Comparison of ENCODE assay signal across 8 cellular contexts in the genomic region with DNA sequence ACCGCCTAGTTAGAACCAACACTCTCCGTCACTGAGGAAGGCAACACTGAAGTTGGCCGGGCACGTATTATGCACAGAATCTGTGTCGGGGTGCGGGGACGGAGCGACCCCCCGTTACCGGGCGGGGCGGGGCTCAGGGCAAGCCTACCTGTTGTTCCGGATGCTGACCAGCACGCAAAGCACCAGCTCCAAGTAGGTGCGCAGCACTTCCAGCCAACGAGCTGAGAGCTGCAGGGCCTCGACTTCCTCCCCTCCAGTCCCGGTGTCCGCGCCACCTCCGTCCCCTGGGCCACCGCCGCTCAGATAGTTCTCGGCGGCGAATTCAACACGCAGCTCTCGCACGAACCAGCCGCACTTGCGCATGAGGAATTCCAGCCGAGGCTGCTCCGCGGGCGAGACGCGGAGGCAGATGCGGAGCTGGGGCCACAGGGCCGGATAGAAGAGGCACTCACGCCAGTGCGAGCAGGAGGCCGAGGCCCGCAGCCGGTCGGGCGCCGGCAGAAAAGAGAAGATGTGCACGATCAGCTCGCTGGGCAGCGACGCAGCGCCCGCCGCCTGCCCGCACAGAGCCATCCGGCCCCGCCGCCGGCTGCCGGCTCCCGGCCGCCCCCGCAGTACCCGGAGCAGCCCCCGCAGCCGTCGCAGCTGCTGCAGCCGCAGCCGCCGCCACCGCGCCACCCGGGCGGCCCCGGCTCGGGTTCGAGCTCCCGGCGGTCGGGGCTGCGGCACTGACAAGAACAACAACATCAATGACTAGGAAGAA. TPM values are rescaled to one million over a fixed set of nuclear protein-coding genes. Genes with fewer than 3 reads are reported as not detected.
DNase-seq lines count a peak whose midpoint lies in the region; ATAC-seq and TF ChIP-seq lines count a peak whose summit lies in the region.

No MANE protein-coding gene starts in this region.

- ATAC-seq in GM21526 (IDR thresholded peaks at IDR 0.05; ENCODE audit: low FRiP score, unreplicated experiment) = peak; percentile 20
- ATAC-seq in activated CD4-positive, alpha-beta T cell treated with anti-CD3 and anti-CD28 coated beads for 36 hours = peak; percentile 10
- no peak for ATAC-seq in lung (ENCODE audit: insufficient read depth, low FRiP score)

- WGBS in lung, 2 donors = 0 to 1% methylated on average over 73 to 81 of the region's 81 CpGs

- peak overlapping the region; percentile 100 for H3K4me3 ChIP-seq in lung

- POLR2A ChIA-PET in activated CD4-positive, alpha-beta T cell treated with anti-CD3 and anti-CD28 coated beads for 36 hours (lab: Charles Lee) = interaction anchor here (0.7 to 2.2 kb wide), 9 partner anchors 10 to 328 kb away, joined by 3 to 18 read pairs (median 3); partner anchors contain the start of genes GEMIN2, SEC23A and TRAPPC6B

- H3K27ac Mint-ChIP-seq in activated CD4-positive, alpha-beta T cell treated with anti-CD3 and anti-CD28 coated beads for 36 hours = peak overlapping the region; percentile 100
- peak overlapping the region; percentile 98 for H3K27ac Mint-ChIP-seq in dendritic cell treated with granulocyte-macrophage colony-stimulating factor and Interleukin-4, amounts not matched to agents 40 ng/mL and 50 ng/mL, for 4 days

- peaks cover 3% of the 10 kb centered on the region for H3K36me3 Mint-ChIP-seq in activated CD4-positive, alpha-beta T cell treated with anti-CD3 and anti-CD28 coated beads for 36 hours (ENCODE audit: low read depth)
- H3K36me3 Mint-ChIP-seq in dendritic cell treated with granulocyte-macrophage colony-stimulating factor and Interleukin-4, amounts not matched to agents 40 ng/mL and 50 ng/mL, for 4 days (ENCODE audit: low read depth) = peaks cover 16% of the 10 kb centered on the region

- H3K4me1 Mint-ChIP-seq in activated CD4-positive, alpha-beta T cell treated with anti-CD3 and anti-CD28 coated beads for 36 hours = peaks cover 43% of the 10 kb centered on the region
- peaks cover 39% of the 10 kb centered on the region for H3K4me1 Mint-ChIP-seq in dendritic cell treated with granulocyte-macrophage colony-stimulating factor and Interleukin-4, amounts not matched to agents 40 ng/mL and 50 ng/mL, for 4 days (ENCODE audit: low read depth)

- DNase-seq in GF-D8 (lab: John Stamatoyannopoulos, UW) (peak; percentile 7), HuH-7.5 (ENCODE audit: low spot score) (peak; percentile 23), lung (ENCODE audit: low spot score) (peak; percentile 46), middle frontal gyrus (ENCODE audit: extremely low spot score, low spot score) (no peak)
- DNase-seq in activated CD4-positive, alpha-beta T cell treated with anti-CD3 and anti-CD28 coated beads for 36 hours = peak; percentile 67
- peak; percentile 8 for DNase-seq in stimulated activated CD8-positive, alpha-beta memory T cell treated with anti-CD3 and anti-CD28 coated beads, Interleukin-12 subunit alpha, Interleukin-12 subunit beta, amount 100 ng/mL, for 24 hours (ENCODE audit: extremely low read depth)

- no peaks in the 10 kb centered on the region for H3K27me3 Mint-ChIP-seq in activated CD4-positive, alpha-beta T cell treated with anti-CD3 and anti-CD28 coated beads for 36 hours
- no peaks in the 10 kb centered on the region for H3K27me3 Mint-ChIP-seq in dendritic cell treated with granulocyte-macrophage colony-stimulating factor and Interleukin-4, amounts not matched to agents 40 ng/mL and 50 ng/mL, for 4 days

- CTCF ChIA-PET in activated CD4-positive, alpha-beta T cell treated with anti-CD3 and anti-CD28 coated beads for 36 hours (lab: Charles Lee) = interaction anchor here (0.6 to 1.5 kb wide), 6 partner anchors 18 to 324 kb away, joined by 3 to 4 read pairs (median 3); no protein-coding TSS in a partner anchor

- H3K27me3 ChIP-seq in lung (ENCODE audit: control insufficient read depth, insufficient read depth) = no peaks in the 10 kb centered on the region

- peak overlapping the region; percentile 92 for H3K4me3 Mint-ChIP-seq in activated CD4-positive, alpha-beta T cell treated with anti-CD3 and anti-CD28 coated beads for 36 hours
- H3K4me3 Mint-ChIP-seq in dendritic cell treated with granulocyte-macrophage colony-stimulating factor and Interleukin-4, amounts not matched to agents 40 ng/mL and 50 ng/mL, for 4 days = peak overlapping the region; percentile 86

- no peak for TF ChIP-seq CTCF in lung (IDR thresholded peaks at IDR 0.05; ENCODE audit: control extremely low read depth, extremely low read depth)

- no peaks in the 10 kb centered on the region for H3K9me3 ChIP-seq in lung (ENCODE audit: control insufficient read depth in 2 of 2, insufficient read depth in 1 of 2, low read length in 1 of 2)

- intact Hi-C loops in activated CD4-positive, alpha-beta T cell treated with anti-CD3 and anti-CD28 coated beads for 36 hours (cut with DNase I, micrococcal nuclease) = loop anchor here (1.0 to 5.0 kb wide), 13 partner anchors 15 to 329 kb away; partner anchors contain the start of genes PNN (in 2 of the 2), SEC23A (in 2 of the 2), GEMIN2 (in 1 of the 2) and TRAPPC6B (in 1 of the 2)
- intact Hi-C loops in dendritic cell treated with granulocyte-macrophage colony-stimulating factor and Interleukin-4, amounts not matched to agents 40 ng/mL and 50 ng/mL, for 4 days (cut with micrococcal nuclease) = loop anchor here (1.0 to 5.0 kb wide), 4 partner anchors 164 to 329 kb away; partner anchors contain the start of genes PNN, SEC23A and TRAPPC6B

- H3K9me3 Mint-ChIP-seq in activated CD4-positive, alpha-beta T cell treated with anti-CD3 and anti-CD28 coated beads for 36 hours (ENCODE audit: low read depth) = no peaks in the 10 kb centered on the region
- H3K9me3 Mint-ChIP-seq in dendritic cell treated with granulocyte-macrophage colony-stimulating factor and Interleukin-4, amounts not matched to agents 40 ng/mL and 50 ng/mL, for 4 days = no peaks in the 10 kb centered on the region

- H3K4me1 ChIP-seq in lung (ENCODE audit: control insufficient read depth in 2 of 2, insufficient read depth in 2 of 2, low read length in 2 of 2) = peaks cover 4 to 14% of the 10 kb centered on the region in 2 donors

- no peaks in the 10 kb centered on the region for H3K36me3 ChIP-seq in lung (ENCODE audit: control insufficient read depth in 2 of 2, insufficient read depth in 2 of 2, low read length in 2 of 2)

- H3K27ac ChIP-seq in lung (ENCODE audit: low read depth in 1 of 2, low read length in 1 of 2) = peak overlapping the region; percentile 88 to 100

RNA-seq across cellular contexts. Expression of gene FBXO33, which starts 0.6 kb away (rescaled TPM):
- total RNA-seq in activated CD4-positive, alpha-beta T cell treated with anti-CD3 and anti-CD28 coated beads for 36 hours = 10 to 100 TPM; 12.5 to 14.0 TPM
- total RNA-seq in lung = 10 to 100 TPM; 11.6 to 17.2 TPM
- polyA plus RNA-seq in lung = 1 to 10 TPM; 4.7 to 7.3 TPM
